2 cellular contexts compared by ENCODE assay signal in the genomic region with DNA sequence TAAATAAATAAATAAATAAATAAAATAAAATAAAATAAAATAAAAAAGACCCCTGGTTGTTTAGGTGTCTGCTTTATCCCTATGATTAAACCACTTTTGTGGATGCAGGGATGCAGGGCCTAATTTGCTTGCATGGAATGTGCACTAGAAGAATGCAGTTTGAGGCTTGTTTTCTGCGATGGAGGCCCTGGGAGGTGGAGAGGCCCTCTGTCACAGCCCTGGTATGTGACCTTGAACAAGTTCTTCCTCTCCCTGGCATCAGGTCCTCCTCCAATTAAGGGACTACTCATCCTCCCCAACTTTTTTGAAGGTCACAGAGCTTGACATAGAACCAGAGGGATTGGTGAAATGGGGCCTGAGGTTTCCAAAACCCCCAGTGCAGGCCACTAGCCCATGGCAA.
A peak's percentile ranks its signal among the peaks of the same experiment; 100 is the strongest.
TF ChIP-seq lines count a peak whose summit lies in the region.

No MANE protein-coding gene starts in this region.

TF ChIP-seq in HepG2, 621 proteins besides CTCF, POLR2A, EP300 and RAD21:
- TF ChIP-seq KLF16 (CRISPR knock-in tag; IDR thresholded peaks at IDR 0.05), result no peak
- TF ChIP-seq TEAD3 (CRISPR knock-in tag; optimal IDR thresholded peaks at IDR 0.05; ENCODE audit: borderline replicate concordance), result peak; percentile 48

TF ChIP-seq in HEK293T, 16 proteins besides CTCF, POLR2A, EP300 and RAD21 (continued from another document):
- no peak for TF ChIP-seq SP1 (IDR thresholded peaks at IDR 0.05)
- no peak for TF ChIP-seq L3MBTL2 (conservative IDR thresholded peaks at IDR 0.05)
- no peak for TF ChIP-seq FOXA1 (IDR thresholded peaks at IDR 0.05)
- no peak for TF ChIP-seq ARNT (IDR thresholded peaks at IDR 0.05)
- TF ChIP-seq, protein P1, sequence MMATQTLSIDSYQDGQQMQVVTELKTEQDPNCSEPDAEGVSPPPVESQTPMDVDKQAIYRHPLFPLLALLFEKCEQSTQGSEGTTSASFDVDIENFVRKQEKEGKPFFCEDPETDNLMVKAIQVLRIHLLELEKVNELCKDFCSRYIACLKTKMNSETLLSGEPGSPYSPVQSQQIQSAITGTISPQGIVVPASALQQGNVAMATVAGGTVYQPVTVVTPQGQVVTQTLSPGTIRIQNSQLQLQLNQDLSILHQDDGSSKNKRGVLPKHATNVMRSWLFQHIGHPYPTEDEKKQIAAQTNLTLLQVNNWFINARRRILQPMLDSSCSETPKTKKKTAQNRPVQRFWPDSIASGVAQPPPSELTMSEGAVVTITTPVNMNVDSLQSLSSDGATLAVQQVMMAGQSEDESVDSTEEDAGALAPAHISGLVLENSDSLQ (IDR thresholded peaks at IDR 0.05), result no peak
- TF ChIP-seq LEF1 (IDR thresholded peaks at IDR 0.05; ENCODE audit: borderline replicate concordance), result no peak
- no peak for TF ChIP-seq FOXK2 (IDR thresholded peaks at IDR 0.05)
